ENCODE assay signal across 8 cellular contexts in the genomic region with DNA sequence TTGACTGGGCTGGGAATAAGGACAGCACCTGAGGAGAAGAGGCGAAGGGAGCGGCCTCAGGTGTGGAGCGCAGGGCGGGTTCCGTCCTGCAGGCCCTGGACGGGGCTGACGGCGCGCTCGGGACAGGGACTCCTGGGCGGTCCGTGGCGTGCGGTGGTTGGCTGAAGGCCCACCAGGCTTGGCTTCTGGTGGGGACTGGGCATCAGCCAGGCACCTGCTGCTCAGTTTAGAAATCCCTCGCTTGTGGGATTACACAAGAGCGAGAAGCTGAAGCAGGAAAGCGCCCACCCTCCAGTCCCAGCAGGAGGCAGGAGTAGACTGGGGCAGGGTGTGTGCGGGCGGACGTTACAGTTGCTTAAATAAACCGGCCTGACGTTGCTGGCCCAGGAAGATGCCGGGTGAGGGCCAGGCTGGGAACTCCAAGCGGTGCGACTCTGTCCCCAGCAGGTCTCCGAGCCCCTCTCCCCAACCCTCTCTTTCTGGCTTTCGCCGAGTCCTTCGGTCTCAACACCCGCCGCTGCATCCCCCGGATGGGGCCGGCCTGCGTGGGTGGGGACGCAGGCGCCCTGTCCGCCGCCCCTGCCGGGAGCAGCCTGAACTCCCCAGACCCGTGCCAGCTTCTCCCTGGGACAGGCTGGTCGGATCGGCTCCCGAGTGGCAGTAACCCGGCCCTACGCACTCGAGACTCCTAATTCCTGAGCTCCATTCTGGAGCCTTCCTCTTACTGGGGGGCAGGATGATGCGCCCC. TPM values are rescaled to one million over a fixed set of nuclear protein-coding genes. Genes with fewer than 3 reads are reported as not detected.
DNase-seq lines count a peak whose midpoint lies in the region; ATAC-seq, FAIRE-seq and TF ChIP-seq lines count a peak whose summit lies in the region.

No MANE protein-coding gene starts in this region.

- ATAC-seq in GM21515 (IDR thresholded peaks at IDR 0.05; ENCODE audit: unreplicated experiment) (peak; percentile 45), pancreas (peak; percentile 55 to 72 (median 64))
- peak; percentile 61 to 68 for ATAC-seq in activated naive CD4-positive, alpha-beta T cell treated with anti-CD3 and anti-CD28 coated beads, Interleukin-2, amount 50 U/mL, for 72 hours

- intact Hi-C loops in head of caudate nucleus (cut with DNase I) (no loop called here), pancreas (cut with DNase I) (no loop called here)

- peak; percentile 82 for DNase-seq in Daoy (ENCODE audit: low read depth)
- DNase-seq in HuH-7.5 (ENCODE audit: low spot score) = peak; percentile 87
- DNase-seq in SIG-M5 (lab: John Stamatoyannopoulos, UW) = peak; percentile 44
- DNase-seq in activated naive CD4-positive, alpha-beta T cell treated with anti-CD3 and anti-CD28 coated beads, Interleukin-2, amount 50 U/mL, for 72 hours (ENCODE audit: low spot score in 2 of 2) = peak; percentile 70 to 86
- DNase-seq in head of caudate nucleus = peak in 39 of 42 donors; percentile 27 to 76 (median 53)
- DNase-seq in pancreas = peak; percentile 63 to 90 (median 79)
- DNase-seq in cerebellar nuclear complex (lab: John Stamatoyannopoulos, UW) = no peak

- H3K27ac Mint-ChIP-seq in activated naive CD4-positive, alpha-beta T cell treated with anti-CD3 and anti-CD28 coated beads, Interleukin-2, amount 50 U/mL, for 72 hours = peak overlapping the region; percentile 81 to 90

- H3K4me3 ChIP-seq in pancreas = peak overlapping the region; percentile 80 to 94 (median 88)

- H3K4me1 ChIP-seq in pancreas = peaks cover 4 to 12% (median 7%) of the 10 kb centered on the region in 3 donors

- no peaks in the 10 kb centered on the region for H3K9me3 ChIP-seq in pancreas

- H3K36me3 Mint-ChIP-seq in activated naive CD4-positive, alpha-beta T cell treated with anti-CD3 and anti-CD28 coated beads, Interleukin-2, amount 50 U/mL, for 72 hours = peaks cover 8 to 24% of the 10 kb centered on the region in 2 donors

- 0 to 1% methylated on average over 43 to 47 of the region's 47 CpGs for WGBS in pancreas, 2 donors

- peak overlapping the region; percentile 93 to 99 (median 96) for H3K27ac ChIP-seq in pancreas

- H3K36me3 ChIP-seq in pancreas = peaks cover 3 to 14% (median 4%) of the 10 kb centered on the region in 3 donors

- FAIRE-seq in pancreas (lab: Jason Lieb, UNC) = no peak

- H3K9me3 Mint-ChIP-seq in activated naive CD4-positive, alpha-beta T cell treated with anti-CD3 and anti-CD28 coated beads, Interleukin-2, amount 50 U/mL, for 72 hours = no peaks in the 10 kb centered on the region

- no peaks in the 10 kb centered on the region for H3K27me3 ChIP-seq in pancreas

- no peak for TF ChIP-seq CTCF in pancreas (IDR thresholded peaks at IDR 0.05)

RNA-seq across cellular contexts. Expression of gene MIF4GD, which starts 0.6 kb away (rescaled TPM):
- 6.7 and 9.4 TPM in 2 replicates for total RNA-seq in Daoy (2014; rRNA removed; shearing (Covaris generic))
- 10 to 100 TPM; 33.4 to 37.8 TPM for total RNA-seq in activated naive CD4-positive, alpha-beta T cell treated with anti-CD3 and anti-CD28 coated beads, Interleukin-2, amount 50 U/mL, for 72 hours
- 10 to 100 TPM; 11.7 to 15.4 (median 14.7) TPM for total RNA-seq in pancreas
- 10 to 100 TPM; 10.6 to 17.6 TPM for polyA plus RNA-seq in pancreas

RNA-seq across cellular contexts. Expression of gene MRPS7, which starts 8.7 kb away (rescaled TPM):
- 90.2 and 92.2 TPM in 2 replicates for total RNA-seq in Daoy (2014; rRNA removed; shearing (Covaris generic))
- total RNA-seq in activated naive CD4-positive, alpha-beta T cell treated with anti-CD3 and anti-CD28 coated beads, Interleukin-2, amount 50 U/mL, for 72 hours = 10 to 100 TPM; 72.3 to 80.5 TPM
- 10 to 100 TPM; 11.3 to 24.1 (median 19.2) TPM for total RNA-seq in pancreas
- 10 to 100 TPM; 23.3 to 34.0 TPM for polyA plus RNA-seq in pancreas

RNA-seq across cellular contexts. Expression of gene GGA3, which starts 9.0 kb away (rescaled TPM):
- 10.4 and 12.4 TPM in 2 replicates for total RNA-seq in Daoy (2014; rRNA removed; shearing (Covaris generic))
- 10 to 100 TPM; 74.9 to 79.0 TPM for total RNA-seq in activated naive CD4-positive, alpha-beta T cell treated with anti-CD3 and anti-CD28 coated beads, Interleukin-2, amount 50 U/mL, for 72 hours
- 10 to 100 TPM; 13.9 to 31.1 (median 20.2) TPM for total RNA-seq in pancreas
- 10 to 100 TPM; 25.9 to 39.7 TPM for polyA plus RNA-seq in pancreas

RNA-seq across cellular contexts. Expression of gene SLC25A19, which starts 18.8 kb away (rescaled TPM):
- total RNA-seq in Daoy (2014; rRNA removed; shearing (Covaris generic)) = 19.4 and 30.9 TPM in 2 replicates
- 100 to 1,000 TPM in 1 of 2 donors, 10 to 100 TPM in 1; 74.4 to 110 TPM for total RNA-seq in activated naive CD4-positive, alpha-beta T cell treated with anti-CD3 and anti-CD28 coated beads, Interleukin-2, amount 50 U/mL, for 72 hours
- 10 to 100 TPM in 1 of 6 donors, 1 to 10 TPM in 5; 4.4 to 10.8 (median 6.7) TPM for total RNA-seq in pancreas
- 1 to 10 TPM; 8.5 to 9.3 TPM for polyA plus RNA-seq in pancreas

Comparison
In these comparisons a context has a peak if more than half of its experiments do, and no peak if none do; other contexts are left out.
1. DNase-seq: peak in Daoy (single experiment), HuH-7.5 (single experiment), SIG-M5 (single experiment), activated naive CD4-positive, alpha-beta T cell treated with anti-CD3 and anti-CD28 coated beads, Interleukin-2, amount 50 U/mL, for 72 hours (2 of 2), head of caudate nucleus (39 of 42) and pancreas (6 of 6); none in cerebellar nuclear complex (0 of 2).
2. Peak in every context shown above with its lines, with median percentiles within 50 percentile points of each other: ATAC-seq.